ENCODE assay signal across 23 cellular contexts in the genomic region with DNA sequence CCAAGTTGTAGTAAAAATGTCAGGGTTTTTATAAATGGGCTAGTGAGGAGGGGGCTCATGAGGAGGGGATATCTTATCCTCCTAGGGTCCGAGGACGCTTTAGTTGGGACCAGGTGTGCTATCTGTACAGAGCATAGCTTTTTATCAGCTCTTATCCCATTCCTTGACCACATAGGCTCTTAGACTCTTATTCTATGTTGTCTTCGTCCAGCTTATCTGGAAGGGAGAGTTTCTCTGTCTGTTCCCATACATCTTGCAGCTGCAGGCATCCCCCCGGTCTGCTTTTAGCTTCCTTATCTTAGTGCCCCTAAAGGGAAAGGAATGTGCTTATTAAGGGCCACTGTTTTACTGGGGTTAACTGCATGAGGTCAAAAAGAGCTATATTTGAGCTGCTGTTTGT.
"Had no signal": no experiment of that assay in that cellular context is flagged by ENCODE, and none has a peak within 500 bp of the region (broad histone marks: within the 10 kb centered on the region; RNA-seq: fewer than 3 reads in every experiment).

No MANE protein-coding gene starts in this region.

- H3K27ac ChIP-seq: body of pancreas, epithelial cell of prostate, gastroesophageal sphincter, heart right ventricle, left ventricle myocardium inferior, prostate gland, suprapubic skin had no signal

- H3K9me3 ChIP-seq: body of pancreas, gastroesophageal sphincter, heart right ventricle, left ventricle myocardium inferior, prostate gland, suprapubic skin had no signal

- H3K27me3 ChIP-seq: body of pancreas, gastroesophageal sphincter, heart right ventricle, suprapubic skin had no signal

- H3K4me1 Mint-ChIP-seq: activated CD4-positive, alpha-beta memory T cell treated with anti-CD3 and anti-CD28 coated beads, Interleukin-2, amount 10 ng/mL, durations not matched to agents 7 days and 5 days; central memory CD8-positive, alpha-beta T cell; memory B cell had no signal

- H3K27ac Mint-ChIP-seq: activated CD4-positive, alpha-beta memory T cell treated with anti-CD3 and anti-CD28 coated beads, Interleukin-2, amount 10 ng/mL, durations not matched to agents 7 days and 5 days; activated T-cell treated with anti-CD3 and anti-CD28 coated beads, Interleukin-2, amount 50 U/mL, for 24 hours; dendritic cell treated with granulocyte-macrophage colony-stimulating factor and Interleukin-4, amounts not matched to agents 40 ng/mL and 50 ng/mL, for 4 days; memory B cell; natural killer cell treated with Interleukin-12 subunit alpha and Interleukin-12 subunit beta and Interleukin-15 and Interleukin-18, amount 100 ng/mL, for 72 hours; stimulated activated naive CD8-positive, alpha-beta T cell treated with anti-CD3 and anti-CD28 coated beads, Interleukin-15, Interleukin-2, amounts not matched to agents 100 ng/mL and 50 ng/mL, for 24 hours; type B pancreatic cell had no signal

- H3K9me3 Mint-ChIP-seq: activated CD4-positive, alpha-beta memory T cell treated with anti-CD3 and anti-CD28 coated beads, Interleukin-2, amount 10 ng/mL, durations not matched to agents 7 days and 5 days; activated naive CD4-positive, alpha-beta T cell treated with anti-CD3 and anti-CD28 coated beads, Interleukin-2, amount 50 U/mL, for 24 hours; activated T-cell treated with anti-CD3 and anti-CD28 coated beads, Interleukin-2, amount 50 U/mL, for 24 hours; central memory CD8-positive, alpha-beta T cell; dendritic cell treated with granulocyte-macrophage colony-stimulating factor and Interleukin-4, amounts not matched to agents 40 ng/mL and 50 ng/mL, for 4 days; memory B cell; natural killer cell treated with Interleukin-12 subunit alpha and Interleukin-12 subunit beta and Interleukin-15 and Interleukin-18, amount 100 ng/mL, for 72 hours; stimulated activated naive CD8-positive, alpha-beta T cell treated with anti-CD3 and anti-CD28 coated beads, Interleukin-15, Interleukin-2, amounts not matched to agents 100 ng/mL and 50 ng/mL, for 24 hours; type B pancreatic cell had no signal

- H3K27me3 Mint-ChIP-seq: activated CD4-positive, alpha-beta memory T cell treated with anti-CD3 and anti-CD28 coated beads, Interleukin-2, amount 10 ng/mL, durations not matched to agents 7 days and 5 days; activated naive CD4-positive, alpha-beta T cell treated with anti-CD3 and anti-CD28 coated beads, Interleukin-2, amount 50 U/mL, for 24 hours; activated T-cell treated with anti-CD3 and anti-CD28 coated beads, Interleukin-2, amount 50 U/mL, for 24 hours; central memory CD8-positive, alpha-beta T cell; dendritic cell treated with granulocyte-macrophage colony-stimulating factor and Interleukin-4, amounts not matched to agents 40 ng/mL and 50 ng/mL, for 4 days; memory B cell; natural killer cell treated with Interleukin-12 subunit alpha and Interleukin-12 subunit beta and Interleukin-15 and Interleukin-18, amount 100 ng/mL, for 72 hours; stimulated activated naive CD8-positive, alpha-beta T cell treated with anti-CD3 and anti-CD28 coated beads, Interleukin-15, Interleukin-2, amounts not matched to agents 100 ng/mL and 50 ng/mL, for 24 hours; type B pancreatic cell had no signal

- H3K4me3 Mint-ChIP-seq: activated CD4-positive, alpha-beta memory T cell treated with anti-CD3 and anti-CD28 coated beads, Interleukin-2, amount 10 ng/mL, durations not matched to agents 7 days and 5 days; activated naive CD4-positive, alpha-beta T cell treated with anti-CD3 and anti-CD28 coated beads, Interleukin-2, amount 50 U/mL, for 24 hours; activated T-cell treated with anti-CD3 and anti-CD28 coated beads, Interleukin-2, amount 50 U/mL, for 24 hours; central memory CD8-positive, alpha-beta T cell; dendritic cell treated with granulocyte-macrophage colony-stimulating factor and Interleukin-4, amounts not matched to agents 40 ng/mL and 50 ng/mL, for 4 days; memory B cell; natural killer cell treated with Interleukin-12 subunit alpha and Interleukin-12 subunit beta and Interleukin-15 and Interleukin-18, amount 100 ng/mL, for 72 hours; stimulated activated naive CD8-positive, alpha-beta T cell treated with anti-CD3 and anti-CD28 coated beads, Interleukin-15, Interleukin-2, amounts not matched to agents 100 ng/mL and 50 ng/mL, for 24 hours; type B pancreatic cell had no signal

- ATAC-seq: body of pancreas; gastroesophageal sphincter; heart right ventricle; natural killer cell treated with Interleukin-12 subunit alpha and Interleukin-12 subunit beta and Interleukin-15 and Interleukin-18, amount 100 ng/mL, for 72 hours; right cardiac atrium had no signal

- H3K4me1 ChIP-seq: body of pancreas, gastroesophageal sphincter, prostate gland, suprapubic skin had no signal

- DNase-seq: activated CD4-positive, alpha-beta memory T cell treated with anti-CD3 and anti-CD28 coated beads, Interleukin-2, amount 10 ng/mL, durations not matched to agents 7 days and 5 days; activated CD4-positive, alpha-beta T cell treated with anti-CD3 and anti-CD28 coated beads for 1 hour; activated effector memory CD4-positive, alpha-beta T cell treated with Interleukin-2 at 50 U/mL for 16 hours; activated T-cell treated with anti-CD3 and anti-CD28 coated beads, Interleukin-2, amount 50 U/mL, for 24 hours; amygdala; body of pancreas; effector memory CD4-positive, alpha-beta T cell; heart right ventricle; left ventricle myocardium inferior; right cardiac atrium; small intestine; SW 1271 had no signal

- H3K36me3 ChIP-seq: prostate gland had no signal

- H3K4me3 ChIP-seq: body of pancreas, gastroesophageal sphincter, heart right ventricle, left ventricle myocardium inferior, prostate gland, suprapubic skin had no signal
